ENCODE assay signal across 9 cellular contexts in the genomic region with DNA sequence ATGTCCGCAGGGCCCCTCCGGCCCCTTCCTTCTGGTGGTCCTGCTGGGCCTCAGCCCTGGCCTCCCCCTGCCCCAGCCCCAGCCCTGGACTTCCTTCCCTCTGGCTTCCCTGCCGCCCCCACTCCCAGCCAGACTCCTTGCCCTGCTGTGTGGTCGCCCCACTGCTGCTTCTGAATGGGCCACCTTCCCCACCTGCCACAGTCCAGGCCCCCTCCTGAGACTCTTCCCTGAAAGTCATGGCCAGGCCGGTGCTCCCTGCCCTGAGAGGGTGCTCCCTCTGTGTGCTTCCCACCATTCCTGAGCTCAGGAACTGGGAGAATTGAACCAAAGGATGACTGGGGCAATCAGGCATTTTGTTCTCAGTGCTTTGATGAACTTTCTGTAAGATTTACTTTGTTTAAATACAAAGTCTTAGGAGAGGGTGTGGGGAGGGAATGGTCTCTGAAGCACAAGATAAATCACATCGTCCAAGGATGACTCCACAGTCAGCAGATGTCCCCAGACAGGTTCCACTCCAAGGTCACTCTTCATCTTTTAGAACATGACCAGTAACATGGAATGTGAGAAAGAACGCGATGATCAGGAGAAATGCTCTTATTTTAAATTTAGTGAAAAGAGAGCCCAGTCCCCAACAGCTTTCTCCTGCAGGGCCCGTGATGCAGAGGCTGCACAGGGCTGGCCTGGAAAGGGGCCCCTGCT. TPM values are rescaled to one million over a fixed set of nuclear protein-coding genes. Genes with fewer than 3 reads are reported as not detected.
A peak's percentile ranks its signal among the peaks of the same experiment; 100 is the strongest.
DNase-seq lines count a peak whose midpoint lies in the region; ATAC-seq and TF ChIP-seq lines count a peak whose summit lies in the region.
"Had no signal": no experiment of that assay in that cellular context is flagged by ENCODE, and none has a peak within 500 bp of the region (broad histone marks: within the 10 kb centered on the region; RNA-seq: fewer than 3 reads in every experiment).

No MANE protein-coding gene starts in this region.

- TF ChIP-seq EP300 in upper lobe of left lung (IDR thresholded peaks at IDR 0.05): no peak

- peak overlapping the region; percentile 96 for H3K4ac ChIP-seq in mesendoderm (ENCODE audit: low read depth, low read length)

- H2BK5ac ChIP-seq in mesendoderm (ENCODE audit: low read length): peak overlapping the region; percentile 87

- no peak overlapping the region for H3K23ac ChIP-seq in mesendoderm (ENCODE audit: low read length)

- H3K27me3 ChIP-seq in mesendoderm (ENCODE audit: insufficient read depth, low read length, poor library complexity) (no peaks in the 10 kb centered on the region), upper lobe of left lung (no peaks in the 10 kb centered on the region)

- H3K79me2 ChIP-seq in mesendoderm (ENCODE audit: control insufficient read depth, insufficient read depth, low read length): peaks cover 6% of the 10 kb centered on the region

- H3K4me2 ChIP-seq in mesendoderm (ENCODE audit: low read length): peak overlapping the region; percentile 3

- peak; percentile 24 to 26 for ATAC-seq in upper lobe of left lung (ENCODE audit: low FRiP score in 2 of 2)
- no peak for ATAC-seq in GM18909 (IDR thresholded peaks at IDR 0.05; ENCODE audit: poor library complexity, unreplicated experiment)

- H3K27ac ChIP-seq in mesendoderm (ENCODE audit: low read depth, low read length) (peak overlapping the region; percentile 86), upper lobe of left lung (peak overlapping the region; percentile 80 to 89 (median 86))

- H4K5ac ChIP-seq in mesendoderm (ENCODE audit: low read length): no peak overlapping the region

- no peak for TF ChIP-seq CTCF in astrocyte of the spinal cord (IDR thresholded peaks at IDR 0.05; ENCODE audit: low read depth, low read length)
- no peak for TF ChIP-seq CTCF in upper lobe of left lung (IDR thresholded peaks at IDR 0.05)

- no peak overlapping the region for H4K8ac ChIP-seq in mesendoderm (ENCODE audit: low read depth, low read length)

- no CpG with 5 or more reads among the region's 9 CpGs for WGBS in mesendoderm (ENCODE audit: extremely low coverage, insufficient coverage, low lambda C conversion rate)
- WGBS in upper lobe of left lung, 2 donors: 45 to 57% methylated on average over 9 of the region's 9 CpGs

- peaks cover 2% of the 10 kb centered on the region for H3K79me1 ChIP-seq in mesendoderm (ENCODE audit: low read length)

- no peaks in the 10 kb centered on the region for H3K9me3 ChIP-seq in upper lobe of left lung

- no peak overlapping the region for H2AK5ac ChIP-seq in mesendoderm (ENCODE audit: low read length)

- peak overlapping the region; percentile 87 for H3K56ac ChIP-seq in mesendoderm (ENCODE audit: low read length)

- H3K18ac ChIP-seq in mesendoderm (ENCODE audit: low read length): peak overlapping the region; percentile 94

- H3K4me3 ChIP-seq in astrocyte of the spinal cord (ENCODE audit: low read depth, low read length) (peak overlapping the region; percentile 2), mesendoderm (ENCODE audit: low read length) (no peak overlapping the region), upper lobe of left lung (peak overlapping the region; percentile 29 to 56 (median 45))

- peak overlapping the region; percentile 46 for H2BK120ac ChIP-seq in mesendoderm (ENCODE audit: low read depth, low read length)

- H3K36me3 ChIP-seq in mesendoderm (ENCODE audit: control insufficient read depth, insufficient read depth, low read length): no peaks in the 10 kb centered on the region
- peaks cover 0 to 12% (median 2%) of the 10 kb centered on the region in 4 donors for H3K36me3 ChIP-seq in upper lobe of left lung

- in situ Hi-C loops in astrocyte of the spinal cord (cut with HindIII; ENCODE audit: low sequenced_read_pairs): no loop called here

- H3K4me1 ChIP-seq in mesendoderm (ENCODE audit: control insufficient read depth, low read depth, low read length) (peaks cover 5% of the 10 kb centered on the region), upper lobe of left lung (peaks cover 11 to 26% (median 18%) of the 10 kb centered on the region in 4 donors)

- peak; percentile 28 for DNase-seq in activated T-cell treated with anti-CD3 and anti-CD28 coated beads, Interleukin-2, amount 50 U/mL, for 1 hour
- DNase-seq in activated T-cell treated with anti-CD3 and anti-CD28 coated beads for 4 hours (no peak), astrocyte of the spinal cord (ENCODE audit: low read depth, low spot score) (no peak), mesendoderm (no peak), upper lobe of left lung (no peak), HUDEP-2 (lab: John Stamatoyannopoulos, UW; ENCODE audit: unreplicated experiment in 76 of 76) (no peak), T-helper 9 cell (no peak)
- DNase-seq: hippocampal formation had no signal

- H3K9ac ChIP-seq in mesendoderm (ENCODE audit: low read length): peak overlapping the region; percentile 66

- H2BK15ac ChIP-seq in mesendoderm (replicated peaks; ENCODE audit: low read depth): peak overlapping the region; percentile 20

- TF ChIP-seq POLR2A in upper lobe of left lung (IDR thresholded peaks at IDR 0.05): no peak

RNA-seq across cellular contexts. Expression of a gene that starts 0.8 kb away (rescaled TPM):
- 3.0 TPM for polyA plus RNA-seq in mesendoderm (2013, experiment 1 of 2)
- 3.1 TPM for polyA plus RNA-seq in mesendoderm (2013, experiment 2 of 2)
- 1 to 10 TPM; 1.2 to 5.8 (median 3.6) TPM for total RNA-seq in upper lobe of left lung

RNA-seq across cellular contexts. Expression of a gene that starts 7.6 kb away (rescaled TPM):
- polyA plus RNA-seq in mesendoderm (2013, experiment 1 of 2): 25.5 TPM
- 25.1 TPM for polyA plus RNA-seq in mesendoderm (2013, experiment 2 of 2)
- total RNA-seq in upper lobe of left lung: 10 to 100 TPM in 4 of 6 donors, 1 to 10 TPM in 2; 6.1 to 27.0 (median 11.1) TPM

RNA-seq across cellular contexts. Expression of a gene that starts 19.0 kb away (rescaled TPM):
- 4.0 TPM for polyA plus RNA-seq in mesendoderm (2013, experiment 1 of 2)
- polyA plus RNA-seq in mesendoderm (2013, experiment 2 of 2): 3.4 TPM
- total RNA-seq in upper lobe of left lung: 10 to 100 TPM in 2 of 6 donors, 1 to 10 TPM in 4; 4.0 to 12.0 (median 6.5) TPM

RNA-seq across cellular contexts. Expression of a gene that starts 39.6 kb away (rescaled TPM):
- polyA plus RNA-seq in mesendoderm (2013, experiment 1 of 2): 8.4 TPM
- polyA plus RNA-seq in mesendoderm (2013, experiment 2 of 2): 9.6 TPM
- total RNA-seq in upper lobe of left lung: 1 to 10 TPM in 3 of 6 donors, under 1 TPM in 1, not detected in 2; 0.89 to 5.8 (median 1.5) TPM

RNA-seq across cellular contexts. Expression of a gene that starts 55.4 kb away (rescaled TPM):
- polyA plus RNA-seq in mesendoderm (2013, experiment 1 of 2): 3.1 TPM
- polyA plus RNA-seq in mesendoderm (2013, experiment 2 of 2): 2.7 TPM
- 10 to 100 TPM; 10.2 to 38.8 (median 15.8) TPM for total RNA-seq in upper lobe of left lung
